ENCODE assay signal across 8 cellular contexts in the genomic region with DNA sequence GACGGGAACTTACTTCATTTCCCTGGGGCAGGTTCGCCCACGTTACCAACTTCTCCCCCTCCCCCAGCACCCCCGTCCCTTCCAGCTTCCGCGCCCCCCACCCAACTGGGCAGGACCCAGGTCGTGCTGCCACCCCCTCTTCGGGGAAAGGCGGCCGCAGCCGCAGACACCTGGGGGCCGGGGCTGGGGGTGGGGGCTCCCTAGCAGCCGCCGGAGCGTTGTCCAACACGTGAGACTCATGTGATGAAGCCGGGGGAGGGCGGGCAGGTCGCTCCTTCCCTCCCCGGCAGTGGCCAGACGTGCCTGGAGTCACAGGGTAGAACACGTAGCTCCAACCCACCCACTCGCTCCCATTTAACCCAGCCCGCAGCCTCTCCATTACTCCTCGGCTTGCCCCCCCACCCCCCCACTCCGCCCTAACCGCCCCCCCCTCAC. TPM values are rescaled to one million over a fixed set of nuclear protein-coding genes. Genes with fewer than 3 reads are reported as not detected.
DNase-seq lines count a peak whose midpoint lies in the region; ATAC-seq and FAIRE-seq lines count a peak whose summit lies in the region.

No MANE protein-coding gene starts in this region.

- peak overlapping the region; percentile 97 for H4K8ac ChIP-seq in trophoblast cell (ENCODE audit: low read depth, low read length)

- H2BK5ac ChIP-seq in trophoblast cell (ENCODE audit: low read depth, low read length, poor library complexity) = peak overlapping the region; percentile 98

- H3K79me2 ChIP-seq in trophoblast cell (ENCODE audit: control insufficient read depth, insufficient read depth, low read length, poor library complexity) = peaks cover 31% of the 10 kb centered on the region

- H3K36me3 ChIP-seq in trophoblast cell (ENCODE audit: control insufficient read depth in 1 of 2, insufficient read depth in 2 of 2, low read length in 2 of 2) = peaks cover 12 to 19% of the 10 kb centered on the region in 2 experiments

- H2AK5ac ChIP-seq in trophoblast cell (ENCODE audit: low read length) = no peak overlapping the region

- FAIRE-seq in urothelium cell line (lab: Jason Lieb, UNC) = no peak

- H3K9me3 Mint-ChIP-seq in activated naive CD8-positive, alpha-beta T cell treated with anti-CD3 and anti-CD28 coated beads, Interleukin-2, amount 50 U/mL, for 24 hours = no peaks in the 10 kb centered on the region

- H3K4me2 ChIP-seq in trophoblast cell (ENCODE audit: low read length) = peak overlapping the region; percentile 82

- H3K36me3 Mint-ChIP-seq in activated naive CD8-positive, alpha-beta T cell treated with anti-CD3 and anti-CD28 coated beads, Interleukin-2, amount 50 U/mL, for 24 hours (ENCODE audit: low read depth) = peaks cover 47% of the 10 kb centered on the region

- peak overlapping the region; percentile 99 for H3K27ac ChIP-seq in trophoblast cell (ENCODE audit: low read depth, low read length)

- intact Hi-C loops in cardiac septum (cut with DNase I) = loop anchor here (1.0 to 2.0 kb wide), 5 partner anchors 7 to 258 kb away; no protein-coding TSS in a partner anchor

- no peak overlapping the region for H2BK12ac ChIP-seq in trophoblast cell (ENCODE audit: low read length)

- peaks cover 53% of the 10 kb centered on the region for H3K79me1 ChIP-seq in trophoblast cell (ENCODE audit: low read length)

- H3K27me3 Mint-ChIP-seq in activated naive CD8-positive, alpha-beta T cell treated with anti-CD3 and anti-CD28 coated beads, Interleukin-2, amount 50 U/mL, for 24 hours = no peaks in the 10 kb centered on the region

- peak overlapping the region; percentile 99 for H3K18ac ChIP-seq in trophoblast cell (ENCODE audit: low read length)

- no peak overlapping the region for H4K12ac ChIP-seq in trophoblast cell (ENCODE audit: low read depth, low read length)

- WGBS in trophoblast cell (ENCODE audit: extremely low coverage, insufficient coverage, insufficient read length) = no CpG with 5 or more reads among the region's 27 CpGs

- no peak overlapping the region for H3K23ac ChIP-seq in trophoblast cell (ENCODE audit: low read length)

- no peak overlapping the region for H2AFZ ChIP-seq in trophoblast cell (ENCODE audit: insufficient read depth, low read length, poor library complexity)

- peak overlapping the region; percentile 97 for H3K27ac Mint-ChIP-seq in activated naive CD8-positive, alpha-beta T cell treated with anti-CD3 and anti-CD28 coated beads, Interleukin-2, amount 50 U/mL, for 24 hours

- H3K9ac ChIP-seq in trophoblast cell (ENCODE audit: low read length) = no peak overlapping the region

- H3K14ac ChIP-seq in trophoblast cell (ENCODE audit: low read length) = no peak overlapping the region

- peaks cover 57% of the 10 kb centered on the region for H3K4me1 Mint-ChIP-seq in activated naive CD8-positive, alpha-beta T cell treated with anti-CD3 and anti-CD28 coated beads, Interleukin-2, amount 50 U/mL, for 24 hours

- no peak overlapping the region for H3K4ac ChIP-seq in trophoblast cell (ENCODE audit: low read depth, low read length)

- H2BK120ac ChIP-seq in trophoblast cell (ENCODE audit: insufficient read depth, low read length, poor library complexity) = peak overlapping the region; percentile 99

- H3K27me3 ChIP-seq in trophoblast cell (ENCODE audit: insufficient read depth, low read length) = no peaks in the 10 kb centered on the region

- H3K4me3 ChIP-seq in trophoblast cell (ENCODE audit: low read depth, low read length) = no peak overlapping the region

- peaks cover 15 to 17% of the 10 kb centered on the region in 2 experiments for H3K4me1 ChIP-seq in trophoblast cell (ENCODE audit: control insufficient read depth in 1 of 2, insufficient read depth in 2 of 2, low read length in 2 of 2)

- peak; percentile 47 for ATAC-seq in activated naive CD8-positive, alpha-beta T cell treated with anti-CD3 and anti-CD28 coated beads, Interleukin-2, amount 50 U/mL, for 24 hours

- H4K91ac ChIP-seq in trophoblast cell (ENCODE audit: low read depth, low read length) = peak overlapping the region; percentile 100

- no peaks in the 10 kb centered on the region for H3K9me3 ChIP-seq in trophoblast cell (ENCODE audit: insufficient read depth, low read depth, low read length)

- peak overlapping the region; percentile 95 for H3K4me3 Mint-ChIP-seq in activated naive CD8-positive, alpha-beta T cell treated with anti-CD3 and anti-CD28 coated beads, Interleukin-2, amount 50 U/mL, for 24 hours

- DNase-seq in GF-D8 (lab: John Stamatoyannopoulos, UW) (peak; percentile 96), H4 (ENCODE audit: low spot score) (peak; percentile 99), LHCN-M2 (ENCODE audit: low read depth) (peak; percentile 97), SKM-1 treated with dmso at 0.1 percent for 144 hours (lab: John Stamatoyannopoulos, UW; ENCODE audit: unreplicated experiment) (peak; percentile 86), cardiac septum (ENCODE audit: low spot score) (peak; percentile 98), trophoblast cell (peak; percentile 96 to 97), urothelium cell line (ENCODE audit: low spot score) (peak; percentile 95)
- DNase-seq in activated naive CD8-positive, alpha-beta T cell treated with anti-CD3 and anti-CD28 coated beads, Interleukin-2, amount 50 U/mL, for 24 hours = peak; percentile 97

RNA-seq across cellular contexts. Expression of gene BHLHE40, which starts 0.3 kb away (rescaled TPM):
- total RNA-seq in H4 (2014; rRNA removed; shearing (Covaris generic)) = 28.0 and 38.3 TPM in 2 replicates
- total RNA-seq in LHCN-M2 (2014; rRNA removed) (19.8 and 21.0 TPM in 2 replicates), cardiac septum (71.5 TPM)
- 32.6 TPM for polyA plus RNA-seq in LHCN-M2 (2012)
- 173 and 187 TPM in 2 replicates for polyA plus RNA-seq in trophoblast cell (2013)
